ENCODE assay signal across 14 cellular contexts in the genomic region with DNA sequence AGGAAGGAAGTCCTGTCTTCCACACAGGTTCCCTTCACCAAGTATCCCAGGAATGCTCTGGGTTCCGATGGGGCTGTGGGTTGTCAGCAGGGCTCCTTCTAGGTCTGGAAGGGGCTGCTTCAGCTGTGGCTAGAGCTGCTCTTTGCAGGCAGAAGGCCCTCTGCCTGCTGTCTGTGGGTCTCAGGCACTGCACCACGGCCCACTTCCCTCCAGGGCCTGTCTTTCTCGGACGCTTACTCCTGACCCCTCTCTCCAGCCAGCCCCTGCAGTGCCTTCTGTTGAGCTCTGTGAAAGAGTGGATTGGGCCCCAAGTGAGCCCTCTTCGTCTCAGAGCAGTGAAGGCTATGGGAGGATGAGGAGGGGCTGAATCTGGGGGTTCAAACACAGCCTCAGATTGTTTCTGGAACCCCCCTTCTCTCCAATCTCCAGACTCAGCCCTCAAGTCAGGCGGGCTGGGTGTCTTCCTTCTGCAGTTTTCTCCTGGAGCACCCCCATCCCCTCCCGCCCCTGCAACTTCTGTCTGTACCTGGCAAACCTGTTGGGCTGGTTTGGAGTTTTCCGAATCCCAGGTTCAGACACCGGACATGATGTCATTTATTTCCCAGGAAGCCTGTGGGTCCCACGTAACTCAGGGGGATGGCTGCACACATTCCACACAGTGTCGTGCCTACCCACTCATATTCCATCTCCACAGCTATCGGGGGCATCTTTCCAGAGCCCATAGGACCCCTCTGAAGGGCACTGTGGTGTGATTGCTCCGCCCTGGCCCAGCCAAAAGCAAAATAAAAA. TPM values are rescaled to one million over a fixed set of nuclear protein-coding genes. Genes with fewer than 3 reads are reported as not detected.
DNase-seq lines count a peak whose midpoint lies in the region; ATAC-seq, FAIRE-seq and TF ChIP-seq lines count a peak whose summit lies in the region.
"Had no signal": no experiment of that assay in that cellular context is flagged by ENCODE, and none has a peak within 500 bp of the region (broad histone marks: within the 10 kb centered on the region; RNA-seq: fewer than 3 reads in every experiment).

No MANE protein-coding gene starts in this region.

- H3K4me1 ChIP-seq in kidney (ENCODE audit: control insufficient read depth in 1 of 2, insufficient read depth in 1 of 2, low read depth in 1 of 2, low read length in 2 of 2) (no peaks in the 10 kb centered on the region), stomach (peaks cover 0 to 5% (median 0%) of the 10 kb centered on the region in 4 donors), gastrocnemius medialis (no peaks in the 10 kb centered on the region)

- DNase-seq in SIG-M5 treated with dmso at 0.1 percent for 504 hours (lab: John Stamatoyannopoulos, UW; ENCODE audit: unreplicated experiment) (peak; percentile 23), SIG-M5 (lab: John Stamatoyannopoulos, UW) (no peak), kidney (peak; percentile 81), stomach (peak; percentile 41), gastrocnemius medialis (no peak)
- DNase-seq in activated CD8-positive, alpha-beta T cell treated with anti-CD3 and anti-CD28 coated beads, Interleukin-2, amount 10 ng/mL, durations not matched to agents 7 days and 5 days = no peak
- no peak for DNase-seq in stimulated activated CD8-positive, alpha-beta memory T cell treated with anti-CD3 and anti-CD28 coated beads, Interleukin-4, amount 100 ng/mL, for 48 hours
- DNase-seq: activated CD4-positive, alpha-beta T cell treated with anti-CD3 and anti-CD28 coated beads for 4 hours; activated naive CD4-positive, alpha-beta T cell treated with Interleukin-2 at 50 U/mL for 16 hours; cortex of kidney; KG1; NCI-H446; SK-N-SH had no signal

- in situ Hi-C loops in gastrocnemius medialis (cut with MboI; ENCODE audit: low sequenced_read_pairs in 4 of 4) = no loop called here

- TF ChIP-seq EP300 in stomach (IDR thresholded peaks at IDR 0.05) = no peak

- CTCF ChIA-PET in activated CD8-positive, alpha-beta T cell treated with anti-CD3 and anti-CD28 coated beads, Interleukin-2, amount 10 ng/mL, durations not matched to agents 7 days and 5 days (lab: Charles Lee) = no interaction called here

- no peaks in the 10 kb centered on the region for H3K9me3 Mint-ChIP-seq in activated CD8-positive, alpha-beta T cell treated with anti-CD3 and anti-CD28 coated beads, Interleukin-2, amount 10 ng/mL, durations not matched to agents 7 days and 5 days (ENCODE audit: insufficient read depth)

- TF ChIP-seq CTCF in kidney (IDR thresholded peaks at IDR 0.05; ENCODE audit: borderline replicate concordance, extremely low read depth, insufficient read depth) (no peak), stomach (IDR thresholded peaks at IDR 0.05) (no peak), gastrocnemius medialis (IDR thresholded peaks at IDR 0.05 in 4 of 5, conservative IDR thresholded peaks at IDR 0.05 in 1 of 5) (no peak)

- TF ChIP-seq POLR2A in stomach (IDR thresholded peaks at IDR 0.05) (no peak), gastrocnemius medialis (IDR thresholded peaks at IDR 0.05) (no peak)

- H3K9me3 ChIP-seq in kidney (ENCODE audit: control insufficient read depth in 1 of 2, low read length in 2 of 2) (no peaks in the 10 kb centered on the region), stomach (no peaks in the 10 kb centered on the region), gastrocnemius medialis (no peaks in the 10 kb centered on the region)
- H3K9me3 ChIP-seq: SK-N-SH had no signal

- H3K27me3 ChIP-seq in stomach (no peaks in the 10 kb centered on the region), gastrocnemius medialis (no peaks in the 10 kb centered on the region)

- no peaks in the 10 kb centered on the region for H3K27me3 Mint-ChIP-seq in activated CD8-positive, alpha-beta T cell treated with anti-CD3 and anti-CD28 coated beads, Interleukin-2, amount 10 ng/mL, durations not matched to agents 7 days and 5 days (ENCODE audit: low read depth)

- H3K4me3 Mint-ChIP-seq in activated CD8-positive, alpha-beta T cell treated with anti-CD3 and anti-CD28 coated beads, Interleukin-2, amount 10 ng/mL, durations not matched to agents 7 days and 5 days = no peak overlapping the region

- peak; percentile 30 for ATAC-seq in activated CD8-positive, alpha-beta T cell treated with anti-CD3 and anti-CD28 coated beads, Interleukin-2, amount 10 ng/mL, durations not matched to agents 7 days and 5 days
- ATAC-seq in HG03175 (IDR thresholded peaks at IDR 0.05; ENCODE audit: unreplicated experiment) = no peak
- no peak for ATAC-seq in gastrocnemius medialis

- H3K36me3 Mint-ChIP-seq in activated CD8-positive, alpha-beta T cell treated with anti-CD3 and anti-CD28 coated beads, Interleukin-2, amount 10 ng/mL, durations not matched to agents 7 days and 5 days (ENCODE audit: low read depth) = no peaks in the 10 kb centered on the region

- H3K27ac ChIP-seq in kidney (ENCODE audit: low read depth in 2 of 2, low read length in 2 of 2) (no peak overlapping the region), stomach (no peak overlapping the region), gastrocnemius medialis (no peak overlapping the region)

- FAIRE-seq in kidney (lab: Jason Lieb, UNC) = no peak

- H3K4me3 ChIP-seq in kidney (ENCODE audit: low read length in 2 of 2) (no peak overlapping the region), stomach (no peak overlapping the region), gastrocnemius medialis (no peak overlapping the region)

- no peak overlapping the region for H3K9ac ChIP-seq in kidney (ENCODE audit: low read length in 2 of 2)
- H3K9ac ChIP-seq: SK-N-SH had no signal

- no peaks in the 10 kb centered on the region for H3K36me3 ChIP-seq in kidney (ENCODE audit: control insufficient read depth in 1 of 2, insufficient read depth in 2 of 2, low read length in 2 of 2)
- no peaks in the 10 kb centered on the region for H3K36me3 ChIP-seq in stomach
- H3K36me3 ChIP-seq in gastrocnemius medialis = no peaks in the 10 kb centered on the region

- intact Hi-C loops in kidney (cut with DNase I) = no loop called here
- intact Hi-C loops in stomach (cut with DNase I; ENCODE audit: low total_unique reads) = no loop called here
- intact Hi-C loops in gastrocnemius medialis (cut with DNase I; ENCODE audit: low total_unique reads) = no loop called here

- 42 to 54% (median 45%) methylated on average over 11 to 13 of the region's 13 CpGs for WGBS in stomach, 5 donors

- no peaks in the 10 kb centered on the region for H3K4me1 Mint-ChIP-seq in activated CD8-positive, alpha-beta T cell treated with anti-CD3 and anti-CD28 coated beads, Interleukin-2, amount 10 ng/mL, durations not matched to agents 7 days and 5 days (ENCODE audit: low read depth)

- H3K27ac Mint-ChIP-seq in activated CD8-positive, alpha-beta T cell treated with anti-CD3 and anti-CD28 coated beads, Interleukin-2, amount 10 ng/mL, durations not matched to agents 7 days and 5 days = no peak overlapping the region

- POLR2A ChIA-PET in activated CD8-positive, alpha-beta T cell treated with anti-CD3 and anti-CD28 coated beads, Interleukin-2, amount 10 ng/mL, durations not matched to agents 7 days and 5 days (lab: Charles Lee) = no interaction called here

RNA-seq across cellular contexts. Expression of a gene that starts 24.9 kb away (rescaled TPM):
- 10 to 100 TPM; 23.3 to 27.8 TPM for total RNA-seq in activated CD8-positive, alpha-beta T cell treated with anti-CD3 and anti-CD28 coated beads, Interleukin-2, amount 10 ng/mL, durations not matched to agents 7 days and 5 days
- 51.9 TPM for total RNA-seq in kidney
- 23.8 TPM for polyA plus RNA-seq in kidney (ENCODE audit: insufficient read depth, low read depth, low replicate concordance)
- 10 to 100 TPM; 13.9 to 63.4 (median 23.5) TPM for total RNA-seq in stomach
- polyA plus RNA-seq in stomach = 10 to 100 TPM in 1 of 3 donors, 1 to 10 TPM in 2; 5.0 to 13.4 (median 7.6) TPM
- total RNA-seq in gastrocnemius medialis = 10 to 100 TPM; 10.1 to 21.3 (median 10.6) TPM

RNA-seq across cellular contexts. Expression of a gene that starts 49.3 kb away (rescaled TPM):
- total RNA-seq in activated CD8-positive, alpha-beta T cell treated with anti-CD3 and anti-CD28 coated beads, Interleukin-2, amount 10 ng/mL, durations not matched to agents 7 days and 5 days = not detected
- total RNA-seq in kidney (6.7 TPM), stomach (10 to 100 TPM in 2 of 5 donors, 1 to 10 TPM in 2, under 1 TPM in 1; 0.89 to 14.5 (median 7.0) TPM), gastrocnemius medialis (under 1 TPM in 2 of 4 donors, not detected in 2; 0.07 to 0.10 TPM)
- polyA plus RNA-seq in kidney (ENCODE audit: insufficient read depth, low read depth, low replicate concordance) (32.4 TPM), stomach (1 to 10 TPM; 4.4 to 8.2 (median 4.8) TPM)
- polyA plus RNA-seq: SK-N-SH had no signal

Comparison
In these comparisons a context has a peak if more than half of its experiments do, and no peak if none do; other contexts are left out.
1. DNase-seq: peak in SIG-M5 treated with dmso at 0.1 percent for 504 hours (single experiment), kidney (single experiment) and stomach (single experiment); none in SIG-M5 (single experiment), activated CD8-positive, alpha-beta T cell treated with anti-CD3 and anti-CD28 coated beads, Interleukin-2, amount 10 ng/mL, durations not matched to agents 7 days and 5 days (single experiment), stimulated activated CD8-positive, alpha-beta memory T cell treated with anti-CD3 and anti-CD28 coated beads, Interleukin-4, amount 100 ng/mL, for 48 hours (single experiment) and gastrocnemius medialis (0 of 2).